Comparison of ENCODE assay signal across 11 cellular contexts in the genomic region with DNA sequence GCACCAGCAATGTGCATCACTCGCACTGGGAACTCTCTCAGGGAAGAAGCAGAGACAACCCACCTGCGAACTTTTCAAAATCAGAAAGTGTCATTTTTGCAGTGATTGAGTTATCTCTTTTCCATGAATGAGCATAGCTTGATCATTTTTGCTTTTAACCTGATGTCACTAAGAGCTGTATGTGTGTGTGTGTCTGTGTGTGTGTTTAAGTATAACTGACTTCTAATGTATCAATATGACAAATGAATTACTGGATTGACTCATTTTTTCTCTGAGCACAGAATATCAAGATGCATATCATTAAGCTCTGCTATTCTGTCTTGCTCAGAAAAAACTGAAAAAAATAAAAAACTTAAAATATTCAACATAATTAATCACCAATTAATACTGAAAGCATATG.
"Had no signal": no experiment of that assay in that cellular context is flagged by ENCODE, and none has a peak within 500 bp of the region (broad histone marks: within the 10 kb centered on the region; RNA-seq: fewer than 3 reads in every experiment).

No MANE protein-coding gene starts in this region.

- H3K4me3 Mint-ChIP-seq: HFFc6 had no signal

- H3K36me3 ChIP-seq: HAP-1 had no signal

- H3K4me1 ChIP-seq: HAP-1 had no signal

- H3K9me3 ChIP-seq: HAP-1 had no signal

- H3K27ac Mint-ChIP-seq: HFFc6 had no signal

- H3K9ac ChIP-seq: GM23248 had no signal

- FAIRE-seq: HepG2, K562 had no signal

- ATAC-seq: HCT116, HepG2, K562 had no signal

- H2AFZ ChIP-seq: GM23248 had no signal

- H3K9me3 Mint-ChIP-seq: HFFc6 had no signal

- DNase-seq: GM23248, GOT3, H7, HFFc6, Kasumi-1, KG1 had no signal

- H3K27ac ChIP-seq: GM23248, HL-60 had no signal

- H3K4me3 ChIP-seq: GM23248, HAP-1, K562 had no signal
